8 cellular contexts compared by ENCODE assay signal in genomic region chr6:155314092-155314772, GRCh38. TPM values are rescaled to one million over a fixed set of nuclear protein-coding genes. Genes with fewer than 3 reads are reported as not detected.
A peak's percentile ranks its signal among the peaks of the same experiment; 100 is the strongest.
DNase-seq lines count a peak whose midpoint lies in the region; ATAC-seq lines count a peak whose summit lies in the region.

TFB1M (minus strand) TSS chr6:155314484; CDS start chr6:155314428, 56 bp downstream.

- H3K27me3 Mint-ChIP-seq in CD8-positive, alpha-beta memory T cell = no peaks in the 10 kb centered on the region
- H3K27me3 Mint-ChIP-seq in effector memory CD8-positive, alpha-beta T cell = no peaks in the 10 kb centered on the region

- CTCF ChIA-PET in CD8-positive, alpha-beta memory T cell (lab: Charles Lee) = interaction anchor here (1.0 to 3.8 kb wide), 5 partner anchors 13 to 1961 kb away, joined by 3 to 16 read pairs (median 4); no protein-coding TSS in a partner anchor

- no peaks in the 10 kb centered on the region for H3K27me3 ChIP-seq in CD8-positive, alpha-beta memory T cell (ENCODE audit: insufficient read depth, low read length, poor library complexity, severe bottlenecking)

- H3K27ac ChIP-seq in CD8-positive, alpha-beta memory T cell (ENCODE audit: low read depth, low read length) = peak within 1 kb of the TSS; percentile 87

- peak within 1 kb of the TSS; percentile 92 to 99 (median 96) for H3K27ac Mint-ChIP-seq in CD8-positive, alpha-beta memory T cell
- peak within 1 kb of the TSS; percentile 96 to 97 for H3K27ac Mint-ChIP-seq in effector memory CD8-positive, alpha-beta T cell

- ATAC-seq in GM19467 (IDR thresholded peaks at IDR 0.05; ENCODE audit: unreplicated experiment) = peak; percentile 96
- peak; percentile 87 for ATAC-seq in effector memory CD8-positive, alpha-beta T cell (replicated peaks)

- H3K4me1 ChIP-seq in CD8-positive, alpha-beta memory T cell (ENCODE audit: insufficient read depth, low read length) = peaks cover 19% of the 10 kb centered on the region

- no peaks in the 10 kb centered on the region for H3K9me3 ChIP-seq in CD8-positive, alpha-beta memory T cell (ENCODE audit: low read length)

- peak; percentile 92 to 99 (median 96) for DNase-seq in CD8-positive, alpha-beta memory T cell
- DNase-seq in HS-27A (ENCODE audit: low read depth) (peak; percentile 98), NOMO-1 (lab: John Stamatoyannopoulos, UW; ENCODE audit: unreplicated experiment in 2 of 2) (peak; percentile 96 to 98), medulla oblongata (ENCODE audit: extremely low spot score) (peak; percentile 99)
- DNase-seq in activated CD8-positive, alpha-beta memory T cell treated with anti-CD3 and anti-CD28 coated beads for 4 hours (ENCODE audit: low read depth in 2 of 2) = peak; percentile 95 to 99
- DNase-seq in effector memory CD8-positive, alpha-beta T cell = peak; percentile 96 to 97 (median 96)
- peak; percentile 97 for DNase-seq in stimulated activated CD8-positive, alpha-beta memory T cell treated with anti-CD3 and anti-CD28 coated beads, Interleukin-12 subunit alpha, Interleukin-12 subunit beta, amount 100 ng/mL, for 1 hour (ENCODE audit: low read depth)

- H3K9me3 Mint-ChIP-seq in CD8-positive, alpha-beta memory T cell = no peaks in the 10 kb centered on the region
- H3K9me3 Mint-ChIP-seq in effector memory CD8-positive, alpha-beta T cell = no peaks in the 10 kb centered on the region

- H3K4me3 ChIP-seq in CD8-positive, alpha-beta memory T cell (ENCODE audit: low read length) = peak within 1 kb of the TSS; percentile 84

- peak within 1 kb of the TSS; percentile 96 to 99 (median 97) for H3K4me3 Mint-ChIP-seq in CD8-positive, alpha-beta memory T cell
- H3K4me3 Mint-ChIP-seq in effector memory CD8-positive, alpha-beta T cell = peak within 1 kb of the TSS; percentile 93 to 95

- H3K36me3 Mint-ChIP-seq in CD8-positive, alpha-beta memory T cell = peaks cover 0 to 33% (median 3%) of the 10 kb centered on the region in 3 donors
- H3K36me3 Mint-ChIP-seq in effector memory CD8-positive, alpha-beta T cell (ENCODE audit: insufficient read depth) = peaks cover 20% of the 10 kb centered on the region

- peaks cover 3% of the 10 kb centered on the region for H3K36me3 ChIP-seq in CD8-positive, alpha-beta memory T cell (ENCODE audit: insufficient read depth, low read length)

- POLR2A ChIA-PET in CD8-positive, alpha-beta memory T cell (lab: Charles Lee) = interaction anchor here (0.6 to 1.4 kb wide), 2 partner anchors 94 to 143 kb away, joined by 3 read pairs; no protein-coding TSS in a partner anchor

- peaks cover 30 to 54% (median 48%) of the 10 kb centered on the region in 3 donors for H3K4me1 Mint-ChIP-seq in CD8-positive, alpha-beta memory T cell
- peaks cover 17 to 28% of the 10 kb centered on the region in 2 donors for H3K4me1 Mint-ChIP-seq in effector memory CD8-positive, alpha-beta T cell (ENCODE audit: low read depth in 2 of 2)

RNA-seq across cellular contexts. Expression of gene TFB1M, which starts in this region (rescaled TPM):
- 10 to 100 TPM; 37.7 to 40.8 TPM for total RNA-seq in CD8-positive, alpha-beta memory T cell
- polyA plus RNA-seq in CD8-positive, alpha-beta memory T cell = 13.2 TPM

Comparison
In these comparisons a context has a peak if more than half of its experiments do, and no peak if none do; other contexts are left out.
1. Peak in every context shown above with its lines: DNase-seq, ATAC-seq, H3K4me3 ChIP-seq and H3K27ac ChIP-seq.